24 cellular contexts compared by ENCODE assay signal in genomic region chr12:92128612-92129011, GRCh38. TPM values are rescaled to one million over a fixed set of nuclear protein-coding genes. Genes with fewer than 3 reads are reported as not detected.
A peak's percentile ranks its signal among the peaks of the same experiment; 100 is the strongest.
DNase-seq lines count a peak whose midpoint lies in the region; ATAC-seq lines count a peak whose summit lies in the region.
"Had no signal": no experiment of that assay in that cellular context is flagged by ENCODE, and none has a peak within 500 bp of the region (broad histone marks: within the 10 kb centered on the region; RNA-seq: fewer than 3 reads in every experiment).

No MANE protein-coding gene starts in this region.

- H3K27me3 ChIP-seq in CD4-positive, CD25-positive, alpha-beta regulatory T cell (ENCODE audit: control insufficient read depth, insufficient read depth, low read length) = no peaks in the 10 kb centered on the region
- H3K27me3 ChIP-seq: colonic mucosa, SJCRH30, tibial artery had no signal

- peaks cover 47% of the 10 kb centered on the region for H3K4me1 ChIP-seq in CD4-positive, CD25-positive, alpha-beta regulatory T cell (ENCODE audit: control insufficient read depth, insufficient read depth, low read length, poor library complexity, severe bottlenecking)

- ATAC-seq in CD4-positive, CD25-positive, alpha-beta regulatory T cell (ENCODE audit: low read depth in 2 of 2) = no peak
- ATAC-seq in T-helper 17 cell = no peak
- no peak for ATAC-seq in HG02798 (IDR thresholded peaks at IDR 0.05; ENCODE audit: poor library complexity, unreplicated experiment)
- ATAC-seq: left ventricle myocardium superior, natural killer cell had no signal

- peaks cover 42% of the 10 kb centered on the region for H3K36me3 Mint-ChIP-seq in activated CD4-positive, alpha-beta T cell treated with anti-CD3 and anti-CD28 coated beads, Interleukin-2, amount 10 ng/mL, durations not matched to agents 24 days and 14 days (ENCODE audit: low read depth)
- peaks cover 31% of the 10 kb centered on the region for H3K36me3 Mint-ChIP-seq in CD4-positive, CD25-positive, alpha-beta regulatory T cell
- H3K36me3 Mint-ChIP-seq in T-helper 17 cell (ENCODE audit: low read depth) = peaks cover 11% of the 10 kb centered on the region
- peaks cover 5% of the 10 kb centered on the region for H3K36me3 Mint-ChIP-seq in dendritic cell treated with granulocyte-macrophage colony-stimulating factor and Interleukin-4, amounts not matched to agents 40 ng/mL and 50 ng/mL, for 4 days (ENCODE audit: low read depth)
- H3K36me3 Mint-ChIP-seq: natural killer cell had no signal

- H3K4me3 ChIP-seq in CD4-positive, CD25-positive, alpha-beta regulatory T cell (ENCODE audit: low read depth, low read length) = no peak overlapping the region
- H3K4me3 ChIP-seq: colonic mucosa, SJCRH30, tibial artery had no signal

- H3K9me3 Mint-ChIP-seq in activated CD4-positive, alpha-beta T cell treated with anti-CD3 and anti-CD28 coated beads, Interleukin-2, amount 10 ng/mL, durations not matched to agents 24 days and 14 days = peaks cover 3% of the 10 kb centered on the region
- peaks cover 0 to 6% (median 0%) of the 10 kb centered on the region in 7 donors for H3K9me3 Mint-ChIP-seq in CD4-positive, CD25-positive, alpha-beta regulatory T cell
- no peaks in the 10 kb centered on the region for H3K9me3 Mint-ChIP-seq in dendritic cell treated with granulocyte-macrophage colony-stimulating factor and Interleukin-4, amounts not matched to agents 40 ng/mL and 50 ng/mL, for 4 days
- H3K9me3 Mint-ChIP-seq: activated T-helper 2 cell treated with anti-CD3 and anti-CD28 coated beads, Interferon-gamma antibody, Interleukin-2, Interleukin-4, amounts not matched to agents 10 μg/mL and 5 μg/mL and 100 μg/mL, durations not matched to agents 14 hours and 24 hours and 36 hours; natural killer cell had no signal

- peak overlapping the region; percentile 15 for H3K4me3 Mint-ChIP-seq in activated CD4-positive, alpha-beta T cell treated with anti-CD3 and anti-CD28 coated beads, Interleukin-2, amount 10 ng/mL, durations not matched to agents 24 days and 14 days
- H3K4me3 Mint-ChIP-seq in CD4-positive, CD25-positive, alpha-beta regulatory T cell = peak overlapping the region in 3 of 4 donors; percentile 27 to 49 (median 48)
- peak overlapping the region; percentile 39 for H3K4me3 Mint-ChIP-seq in T-helper 17 cell
- H3K4me3 Mint-ChIP-seq in dendritic cell treated with granulocyte-macrophage colony-stimulating factor and Interleukin-4, amounts not matched to agents 40 ng/mL and 50 ng/mL, for 4 days = no peak overlapping the region
- H3K4me3 Mint-ChIP-seq: B cell, H9, mesothelial cell of epicardium had no signal

- peaks cover 60% of the 10 kb centered on the region for H3K4me1 Mint-ChIP-seq in activated CD4-positive, alpha-beta T cell treated with anti-CD3 and anti-CD28 coated beads, Interleukin-2, amount 10 ng/mL, durations not matched to agents 24 days and 14 days
- peaks cover 53 to 92% (median 75%) of the 10 kb centered on the region in 4 donors for H3K4me1 Mint-ChIP-seq in CD4-positive, CD25-positive, alpha-beta regulatory T cell
- peaks cover 48% of the 10 kb centered on the region for H3K4me1 Mint-ChIP-seq in T-helper 17 cell
- H3K4me1 Mint-ChIP-seq in dendritic cell treated with granulocyte-macrophage colony-stimulating factor and Interleukin-4, amounts not matched to agents 40 ng/mL and 50 ng/mL, for 4 days (ENCODE audit: low read depth) = peaks cover 69% of the 10 kb centered on the region

- no peak overlapping the region for H3K27ac ChIP-seq in CD4-positive, CD25-positive, alpha-beta regulatory T cell (ENCODE audit: insufficient read depth, low read length, poor library complexity, severe bottlenecking)
- H3K27ac ChIP-seq: colonic mucosa, SJCRH30, tibial artery had no signal

- H3K27me3 Mint-ChIP-seq in activated CD4-positive, alpha-beta T cell treated with anti-CD3 and anti-CD28 coated beads, Interleukin-2, amount 10 ng/mL, durations not matched to agents 24 days and 14 days = no peaks in the 10 kb centered on the region
- H3K27me3 Mint-ChIP-seq in CD4-positive, CD25-positive, alpha-beta regulatory T cell = no peaks in the 10 kb centered on the region
- no peaks in the 10 kb centered on the region for H3K27me3 Mint-ChIP-seq in T-helper 17 cell
- no peaks in the 10 kb centered on the region for H3K27me3 Mint-ChIP-seq in dendritic cell treated with granulocyte-macrophage colony-stimulating factor and Interleukin-4, amounts not matched to agents 40 ng/mL and 50 ng/mL, for 4 days
- H3K27me3 Mint-ChIP-seq: B cell had no signal

- DNase-seq in activated CD4-positive, alpha-beta T cell treated with anti-CD3 and anti-CD28 coated beads, Interleukin-2, amount 10 ng/mL, durations not matched to agents 24 days and 14 days = peak; percentile 51
- DNase-seq in activated CD4-positive, alpha-beta T cell treated with anti-CD3 and anti-CD28 coated beads for 1 hour = no peak
- DNase-seq in CD4-positive, CD25-positive, alpha-beta regulatory T cell = no peak
- DNase-seq in T-helper 17 cell (no peak), middle frontal gyrus (ENCODE audit: extremely low spot score, low spot score) (no peak), AG08395 (ENCODE audit: low spot score) (no peak)
- DNase-seq: activated CD4-positive, CD25-positive, alpha-beta regulatory T cell treated with anti-CD3 and anti-CD28 coated beads, Interleukin-2, amount 50 U/mL, for 72 hours; amniotic stem cell; Caco-2; colonic mucosa; effector memory CD4-positive, alpha-beta T cell; H9; left ventricle myocardium superior; natural killer cell; NCI-H1105; NCI-H187 treated with DMSO at 0.1 percent for 48 hours; NCI-H526 treated with DMSO at 0.1 percent for 48 hours; SJCRH30; tibial artery had no signal

- H3K36me3 ChIP-seq in CD4-positive, CD25-positive, alpha-beta regulatory T cell (ENCODE audit: control insufficient read depth, insufficient read depth, low read length) = peaks cover 3% of the 10 kb centered on the region
- H3K36me3 ChIP-seq: colonic mucosa, SJCRH30, tibial artery had no signal

- H3K9me3 ChIP-seq in CD4-positive, CD25-positive, alpha-beta regulatory T cell (ENCODE audit: control insufficient read depth in 2 of 2, low read length in 2 of 2) = no peaks in the 10 kb centered on the region
- H3K9me3 ChIP-seq in T-helper 17 cell (ENCODE audit: control insufficient read depth, low read length, poor library complexity, severe bottlenecking) = no peaks in the 10 kb centered on the region
- H3K9me3 ChIP-seq: Caco-2, colonic mucosa, SJCRH30, tibial artery had no signal

- peak overlapping the region; percentile 66 for H3K27ac Mint-ChIP-seq in activated CD4-positive, alpha-beta T cell treated with anti-CD3 and anti-CD28 coated beads, Interleukin-2, amount 10 ng/mL, durations not matched to agents 24 days and 14 days
- peak overlapping the region in 1 of 3 donors; percentile 28 for H3K27ac Mint-ChIP-seq in CD4-positive, CD25-positive, alpha-beta regulatory T cell
- peak overlapping the region; percentile 99 for H3K27ac Mint-ChIP-seq in T-helper 17 cell
- H3K27ac Mint-ChIP-seq in dendritic cell treated with granulocyte-macrophage colony-stimulating factor and Interleukin-4, amounts not matched to agents 40 ng/mL and 50 ng/mL, for 4 days = peak overlapping the region; percentile 45
- H3K27ac Mint-ChIP-seq: activated T-helper 2 cell treated with anti-CD3 and anti-CD28 coated beads, Interferon-gamma antibody, Interleukin-2, Interleukin-4, amounts not matched to agents 10 μg/mL and 5 μg/mL and 100 μg/mL, durations not matched to agents 14 hours and 24 hours and 36 hours; H9; mesothelial cell of epicardium had no signal

- intact Hi-C loops in activated CD4-positive, alpha-beta T cell treated with anti-CD3 and anti-CD28 coated beads, Interleukin-2, amount 10 ng/mL, durations not matched to agents 24 days and 14 days (cut with micrococcal nuclease) = no loop called here
- intact Hi-C loops in dendritic cell treated with granulocyte-macrophage colony-stimulating factor and Interleukin-4, amounts not matched to agents 40 ng/mL and 50 ng/mL, for 4 days (cut with micrococcal nuclease) = no loop called here

RNA-seq across cellular contexts. Expression of gene BTG1, which starts 17.0 kb away (rescaled TPM):
- 84.2 and 90.8 TPM in 2 replicates for total RNA-seq in activated CD4-positive, alpha-beta T cell treated with anti-CD3 and anti-CD28 coated beads, Interleukin-2, amount 10 ng/mL, durations not matched to agents 24 days and 14 days
- total RNA-seq in CD4-positive, CD25-positive, alpha-beta regulatory T cell = 1,342 TPM
- polyA plus RNA-seq in CD4-positive, CD25-positive, alpha-beta regulatory T cell = 100 to 1,000 TPM; 509 to 939 (median 769) TPM
- 1,000 to 10,000 TPM; 1,109 to 1,137 TPM for total RNA-seq in T-helper 17 cell

Comparison
In these comparisons a context has a peak if more than half of its experiments do, and no peak if none do; other contexts are left out.
1. RNA of gene BTG1, which starts 17.0 kb away (total RNA-seq): 1,342 TPM in CD4-positive, CD25-positive, alpha-beta regulatory T cell (single experiment) and 1,109 to 1,137 TPM in T-helper 17 cell; 84.2 to 90.8 TPM in activated CD4-positive, alpha-beta T cell treated with anti-CD3 and anti-CD28 coated beads, Interleukin-2, amount 10 ng/mL, durations not matched to agents 24 days and 14 days; every median in the first group is over 10 times any median in the second.